10 cellular contexts compared by ENCODE assay signal in genomic region chr17:37392024-37392590, GRCh38. TPM values are rescaled to one million over a fixed set of nuclear protein-coding genes. Genes with fewer than 3 reads are reported as not detected.
DNase-seq lines count a peak whose midpoint lies in the region; ATAC-seq and TF ChIP-seq lines count a peak whose summit lies in the region.
"Had no signal": no experiment of that assay in that cellular context is flagged by ENCODE, and none has a peak within 500 bp of the region (broad histone marks: within the 10 kb centered on the region; RNA-seq: fewer than 3 reads in every experiment).

No MANE protein-coding gene starts in this region.

- peaks cover 7% of the 10 kb centered on the region for H3K4me1 ChIP-seq in psoas muscle

- ATAC-seq in psoas muscle = peak; percentile 66 to 96 (median 92)
- ATAC-seq in GM21526 (IDR thresholded peaks at IDR 0.05; ENCODE audit: low FRiP score, unreplicated experiment) = no peak

- peak overlapping the region; percentile 32 for H3K27ac ChIP-seq in caudate nucleus (ENCODE audit: low read depth, low read length)
- no peak overlapping the region for H3K27ac ChIP-seq in psoas muscle

- DNase-seq in GM12864 (ENCODE audit: low read depth) = peak; percentile 21
- DNase-seq in HS-5 (ENCODE audit: low read depth) = peak; percentile 67
- peak in 1 of 61 donors; percentile 6 for DNase-seq in caudate nucleus (lab: John Stamatoyannopoulos, UW)
- DNase-seq in psoas muscle = no peak
- DNase-seq in NCI-H526 treated with DMSO at 0.1 percent for 48 hours (lab: John Stamatoyannopoulos, UW) = no peak
- no peak for DNase-seq in NCI-H524 (lab: John Stamatoyannopoulos, UW)
- DNase-seq in cerebellar nuclear complex (lab: John Stamatoyannopoulos, UW) = no peak

- H3K36me3 ChIP-seq in psoas muscle (ENCODE audit: insufficient read depth in 1 of 2, low read depth in 1 of 2) = no peaks in the 10 kb centered on the region

- WGBS in psoas muscle, 3 donors = 47 to 58% (median 49%) methylated on average over 3 of the region's 3 CpGs

- intact Hi-C loops in psoas muscle (cut with DNase I) = no loop called here

- no peaks in the 10 kb centered on the region for H3K9me3 ChIP-seq in psoas muscle

- no peak for TF ChIP-seq CTCF in GM12864 (IDR thresholded peaks at IDR 0.05; ENCODE audit: low read depth, low read length, missing control alignments)
- TF ChIP-seq CTCF in psoas muscle (IDR thresholded peaks at IDR 0.05) = no peak

- no peaks in the 10 kb centered on the region for H3K27me3 ChIP-seq in psoas muscle (ENCODE audit: insufficient read depth in 3 of 3, low read length in 2 of 3)

- H3K4me3 ChIP-seq in GM12864 (ENCODE audit: low read depth, low read length) (no peak overlapping the region), psoas muscle (no peak overlapping the region)

RNA-seq across cellular contexts. Expression of gene ACACA, which starts 14.5 kb away (rescaled TPM):
- 10 to 100 TPM; 21.5 to 42.6 (median 35.7) TPM for total RNA-seq in psoas muscle
- 10 to 100 TPM in 2 of 3 donors, 1 to 10 TPM in 1; 7.2 to 13.4 (median 12.1) TPM for polyA plus RNA-seq in psoas muscle

RNA-seq across cellular contexts. Expression of gene TADA2A, which starts 14.6 kb away (rescaled TPM):
- 10 to 100 TPM in 3 of 4 donors, 1 to 10 TPM in 1; 9.4 to 23.7 (median 17.4) TPM for total RNA-seq in psoas muscle
- 10 to 100 TPM in 2 of 3 donors, 1 to 10 TPM in 1; 8.5 to 11.3 (median 10.6) TPM for polyA plus RNA-seq in psoas muscle

RNA-seq across cellular contexts. Expression of gene C17orf78, which starts 16.3 kb away (rescaled TPM):
- not detected for total RNA-seq in psoas muscle
- under 1 TPM in 1 of 3 donors, not detected in 2; 0.06 TPM for polyA plus RNA-seq in psoas muscle
- total RNA-seq: SK-MEL-5 had no signal
- polyA plus RNA-seq: IgD-negative memory B cell had no signal

Comparison
In these comparisons a context has a peak if more than half of its experiments do, and no peak if none do; other contexts are left out.
1. DNase-seq: peak in GM12864 (single experiment) and HS-5 (single experiment); none in psoas muscle (0 of 2), NCI-H526 treated with DMSO at 0.1 percent for 48 hours (single experiment), NCI-H524 (0 of 2) and cerebellar nuclear complex (0 of 2).